ENCODE assay signal across 17 cellular contexts in the genomic region with DNA sequence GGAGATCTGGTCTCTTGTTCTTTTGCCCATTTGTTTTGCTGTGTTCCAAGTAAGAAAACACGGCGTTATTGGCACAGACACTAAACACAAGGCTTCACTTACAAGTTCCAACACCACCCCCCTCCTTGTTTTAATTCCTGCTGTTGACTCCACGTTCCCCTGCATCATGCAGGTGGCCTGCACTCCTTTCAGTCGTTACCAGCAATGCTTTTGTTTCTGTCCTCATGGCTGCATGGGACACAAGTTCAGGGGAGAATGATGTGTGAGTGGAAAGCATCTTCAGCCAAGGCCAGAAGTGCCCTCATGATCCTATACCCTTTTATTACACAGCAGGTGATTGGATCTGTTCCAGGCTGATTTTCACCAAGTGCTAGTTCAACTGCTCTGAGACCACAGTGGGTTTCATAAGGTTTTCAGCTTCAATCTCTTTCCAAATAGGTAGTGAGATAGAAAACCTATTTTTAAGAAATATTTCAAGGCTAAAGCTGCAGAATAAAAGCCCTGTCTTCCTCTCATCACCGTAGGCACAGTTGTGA.
"Had no signal": no experiment of that assay in that cellular context is flagged by ENCODE, and none has a peak within 500 bp of the region (broad histone marks: within the 10 kb centered on the region; RNA-seq: fewer than 3 reads in every experiment).

No MANE protein-coding gene starts in this region.

- H2AFZ ChIP-seq: hepatocyte had no signal

- H3K27ac ChIP-seq: cardiac muscle cell, epithelial cell of prostate, hepatocyte, neutrophil, vagina, VCaP had no signal

- H3K27me3 Mint-ChIP-seq: activated CD8-positive, alpha-beta T cell treated with anti-CD3 and anti-CD28 coated beads for 36 hours; effector memory CD8-positive, alpha-beta T cell; naive thymus-derived CD4-positive, alpha-beta T cell had no signal

- DNase-seq: activated CD8-positive, alpha-beta memory T cell treated with anti-CD3 and anti-CD28 coated beads, Interleukin-2, amount 50 U/mL, for 4 hours; activated CD8-positive, alpha-beta T cell treated with anti-CD3 and anti-CD28 coated beads for 36 hours; activated gamma-delta T cell treated with Interleukin-2 at 50 U/mL for 16 hours; activated T-cell treated with anti-CD3 and anti-CD28 coated beads, Interleukin-2, amount 50 U/mL, for 72 hours; cortex of kidney; effector memory CD8-positive, alpha-beta T cell; naive thymus-derived CD4-positive, alpha-beta T cell; posterior cingulate gyrus had no signal

- H3K36me3 ChIP-seq: cardiac muscle cell, neutrophil, tibial nerve, vagina had no signal

- H3K27ac Mint-ChIP-seq: activated CD8-positive, alpha-beta T cell treated with anti-CD3 and anti-CD28 coated beads for 36 hours; activated T-cell treated with anti-CD3 and anti-CD28 coated beads, Interleukin-2, amount 50 U/mL, for 72 hours; effector memory CD8-positive, alpha-beta T cell; naive thymus-derived CD4-positive, alpha-beta T cell; stimulated activated effector memory CD8-positive, alpha-beta T cell treated with anti-CD3 and anti-CD28 coated beads, Interleukin-12 subunit alpha, Interleukin-12 subunit beta, amount 100 ng/mL, for 72 hours had no signal

- H3K9me3 Mint-ChIP-seq: activated CD8-positive, alpha-beta T cell treated with anti-CD3 and anti-CD28 coated beads for 36 hours had no signal

- H3K9me3 ChIP-seq: neutrophil, tibial nerve, vagina had no signal

- H3K27me3 ChIP-seq: cardiac muscle cell, neutrophil, tibial nerve, vagina had no signal

- H3K4me2 ChIP-seq: hepatocyte, smooth muscle cell had no signal

- H3K4me1 Mint-ChIP-seq: naive thymus-derived CD4-positive, alpha-beta T cell; stimulated activated effector memory CD8-positive, alpha-beta T cell treated with anti-CD3 and anti-CD28 coated beads, Interleukin-12 subunit alpha, Interleukin-12 subunit beta, amount 100 ng/mL, for 72 hours had no signal

- H3K36me3 Mint-ChIP-seq: naive thymus-derived CD4-positive, alpha-beta T cell; stimulated activated effector memory CD8-positive, alpha-beta T cell treated with anti-CD3 and anti-CD28 coated beads, Interleukin-12 subunit alpha, Interleukin-12 subunit beta, amount 100 ng/mL, for 72 hours had no signal

- H3K4me3 ChIP-seq: cardiac muscle cell, hepatocyte, smooth muscle cell, vagina had no signal

- ATAC-seq: activated CD8-positive, alpha-beta T cell treated with anti-CD3 and anti-CD28 coated beads for 36 hours; activated T-cell treated with anti-CD3 and anti-CD28 coated beads, Interleukin-2, amount 50 U/mL, for 72 hours; effector memory CD8-positive, alpha-beta T cell; naive thymus-derived CD4-positive, alpha-beta T cell; stimulated activated effector memory CD8-positive, alpha-beta T cell treated with anti-CD3 and anti-CD28 coated beads, Interleukin-12 subunit alpha, Interleukin-12 subunit beta, amount 100 ng/mL, for 72 hours had no signal

- H3K4me3 Mint-ChIP-seq: activated CD8-positive, alpha-beta T cell treated with anti-CD3 and anti-CD28 coated beads for 36 hours; activated T-cell treated with anti-CD3 and anti-CD28 coated beads, Interleukin-2, amount 50 U/mL, for 72 hours; effector memory CD8-positive, alpha-beta T cell; naive thymus-derived CD4-positive, alpha-beta T cell; stimulated activated effector memory CD8-positive, alpha-beta T cell treated with anti-CD3 and anti-CD28 coated beads, Interleukin-12 subunit alpha, Interleukin-12 subunit beta, amount 100 ng/mL, for 72 hours had no signal
